In genomic region chr2:28565033-28565432, GRCh38 we compare ENCODE assay signal across 22 cellular contexts.
"Had no signal": no experiment of that assay in that cellular context is flagged by ENCODE, and none has a peak within 500 bp of the region (broad histone marks: within the 10 kb centered on the region; RNA-seq: fewer than 3 reads in every experiment).

No MANE protein-coding gene starts in this region.

- H3K4me3 ChIP-seq: esophagus muscularis mucosa, thoracic aorta had no signal

- H3K27ac Mint-ChIP-seq: activated naive CD4-positive, alpha-beta T cell treated with anti-CD3 and anti-CD28 coated beads, Interleukin-2, amount 10 ng/mL, durations not matched to agents 7 days and 5 days; memory B cell; progenitor cell of endocrine pancreas; WTC11 had no signal

- H3K9me3 Mint-ChIP-seq: activated T-cell treated with anti-CD3 and anti-CD28 coated beads, Interleukin-2, amount 50 U/mL, for 4 hours; memory B cell; neural crest cell; WTC11 had no signal

- H3K9me3 ChIP-seq: esophagus muscularis mucosa, thoracic aorta had no signal

- H3K4me3 Mint-ChIP-seq: memory B cell, neural crest cell had no signal

- H3K4me1 Mint-ChIP-seq: memory B cell had no signal

- H3K36me3 Mint-ChIP-seq: brain, memory B cell, WTC11 had no signal

- H3K27ac ChIP-seq: esophagus muscularis mucosa, thoracic aorta had no signal

- H3K27me3 ChIP-seq: esophagus muscularis mucosa had no signal

- ATAC-seq: activated T-cell treated with anti-CD3 and anti-CD28 coated beads, Interleukin-2, amount 50 U/mL, for 4 hours; WTC11 had no signal

- DNase-seq: activated CD4-positive, alpha-beta T cell treated with anti-CD3 and anti-CD28 coated beads, Interleukin-2, amount 50 U/mL, for 4 hours; activated CD8-positive, alpha-beta memory T cell treated with anti-CD3 and anti-CD28 coated beads, Interleukin-2, amount 50 U/mL, for 48 hours; activated naive CD4-positive, alpha-beta T cell treated with anti-CD3 and anti-CD28 coated beads, Interleukin-2, amount 10 ng/mL, durations not matched to agents 7 days and 5 days; activated T-cell treated with anti-CD3 and anti-CD28 coated beads, Interleukin-2, amount 50 U/mL, for 4 hours; anterior cingulate cortex; caudate nucleus; effector memory CD4-positive, alpha-beta T cell; glutamatergic neuron; hippocampal formation; left cardiac atrium; retina; stimulated activated CD4-positive, alpha-beta T cell treated with anti-CD3 and anti-CD28 coated beads, Interleukin-4, amount 100 ng/mL, for 1 hour; stimulated activated naive CD4-positive, alpha-beta T cell; T-helper 1 cell; T-helper 9 cell had no signal

- H3K36me3 ChIP-seq: esophagus muscularis mucosa, thoracic aorta had no signal
